ENCODE assay signal across 17 cellular contexts in genomic region chrX:49656554-49656953, GRCh38. TPM values are rescaled to one million over a fixed set of nuclear protein-coding genes. Genes with fewer than 3 reads are reported as not detected.
"Had no signal": no experiment of that assay in that cellular context is flagged by ENCODE, and none has a peak within 500 bp of the region (broad histone marks: within the 10 kb centered on the region; RNA-seq: fewer than 3 reads in every experiment).

No MANE protein-coding gene starts in this region.

- H3K36me3 Mint-ChIP-seq: stimulated activated effector memory CD8-positive, alpha-beta T cell treated with anti-CD3 and anti-CD28 coated beads, Interleukin-12 subunit alpha, Interleukin-12 subunit beta, amount 100 ng/mL, for 72 hours had no signal

- ATAC-seq: activated CD4-positive, alpha-beta T cell treated with anti-CD3 and anti-CD28 coated beads for 36 hours; activated CD8-positive, alpha-beta T cell treated with anti-CD3 and anti-CD28 coated beads for 36 hours; lower lobe of right lung; right cardiac atrium; stimulated activated effector memory CD8-positive, alpha-beta T cell treated with anti-CD3 and anti-CD28 coated beads, Interleukin-12 subunit alpha, Interleukin-12 subunit beta, amount 100 ng/mL, for 72 hours had no signal

- H3K9me3 Mint-ChIP-seq: activated CD8-positive, alpha-beta T cell treated with anti-CD3 and anti-CD28 coated beads for 36 hours; stimulated activated effector memory CD8-positive, alpha-beta T cell treated with anti-CD3 and anti-CD28 coated beads, Interleukin-12 subunit alpha, Interleukin-12 subunit beta, amount 100 ng/mL, for 72 hours had no signal

- H3K4me3 ChIP-seq: cardiac muscle cell, esophagus squamous epithelium, lower lobe of right lung, smooth muscle cell, tibial nerve had no signal

- H3K27me3 ChIP-seq: cardiac muscle cell, esophagus squamous epithelium had no signal

- H3K9me3 ChIP-seq: esophagus squamous epithelium, lower lobe of right lung, tibial nerve had no signal

- H3K4me2 ChIP-seq: smooth muscle cell had no signal

- H3K4me1 Mint-ChIP-seq: activated CD4-positive, alpha-beta T cell treated with anti-CD3 and anti-CD28 coated beads for 36 hours; stimulated activated effector memory CD8-positive, alpha-beta T cell treated with anti-CD3 and anti-CD28 coated beads, Interleukin-12 subunit alpha, Interleukin-12 subunit beta, amount 100 ng/mL, for 72 hours had no signal

- DNase-seq: activated CD4-positive, alpha-beta T cell treated with anti-CD3 and anti-CD28 coated beads for 36 hours; activated CD8-positive, alpha-beta memory T cell treated with anti-CD3 and anti-CD28 coated beads, Interleukin-2, amount 50 U/mL, for 4 hours; activated CD8-positive, alpha-beta T cell treated with anti-CD3 and anti-CD28 coated beads for 36 hours; activated naive CD4-positive, alpha-beta T cell treated with Interleukin-2 at 50 U/mL for 16 hours; esophagus squamous epithelium; foreskin fibroblast; glutamatergic neuron; lower lobe of right lung; midbrain; right cardiac atrium had no signal

- H3K4me3 Mint-ChIP-seq: activated CD4-positive, alpha-beta T cell treated with anti-CD3 and anti-CD28 coated beads for 36 hours; activated CD8-positive, alpha-beta T cell treated with anti-CD3 and anti-CD28 coated beads for 36 hours; stimulated activated effector memory CD8-positive, alpha-beta T cell treated with anti-CD3 and anti-CD28 coated beads, Interleukin-12 subunit alpha, Interleukin-12 subunit beta, amount 100 ng/mL, for 72 hours had no signal

- H3K27ac ChIP-seq: cardiac muscle cell, esophagus squamous epithelium, lower lobe of right lung, tibial nerve, VCaP had no signal

- H3K4me1 ChIP-seq: esophagus squamous epithelium, lower lobe of right lung, tibial nerve had no signal

- H3K36me3 ChIP-seq: cardiac muscle cell, esophagus squamous epithelium, lower lobe of right lung, tibial nerve had no signal

- H3K27me3 Mint-ChIP-seq: activated CD4-positive, alpha-beta T cell treated with anti-CD3 and anti-CD28 coated beads for 36 hours; activated CD8-positive, alpha-beta T cell treated with anti-CD3 and anti-CD28 coated beads for 36 hours; progenitor cell of endocrine pancreas had no signal

- H3K27ac Mint-ChIP-seq: activated CD4-positive, alpha-beta T cell treated with anti-CD3 and anti-CD28 coated beads for 36 hours; activated CD8-positive, alpha-beta T cell treated with anti-CD3 and anti-CD28 coated beads for 36 hours; progenitor cell of endocrine pancreas; stimulated activated effector memory CD8-positive, alpha-beta T cell treated with anti-CD3 and anti-CD28 coated beads, Interleukin-12 subunit alpha, Interleukin-12 subunit beta, amount 100 ng/mL, for 72 hours had no signal

RNA-seq across cellular contexts. Expression of gene PAGE1, which starts 39.2 kb away (rescaled TPM):
- total RNA-seq: activated CD4-positive, alpha-beta T cell treated with anti-CD3 and anti-CD28 coated beads for 36 hours; activated CD8-positive, alpha-beta T cell treated with anti-CD3 and anti-CD28 coated beads for 36 hours; astrocyte; cardiac muscle cell; esophagus squamous epithelium; lower lobe of right lung; progenitor cell of endocrine pancreas; right cardiac atrium; smooth muscle cell; tibial nerve had no signal

RNA-seq across cellular contexts. Expression of gene GAGE1, which starts 57.7 kb away (rescaled TPM):
- total RNA-seq: activated CD4-positive, alpha-beta T cell treated with anti-CD3 and anti-CD28 coated beads for 36 hours; activated CD8-positive, alpha-beta T cell treated with anti-CD3 and anti-CD28 coated beads for 36 hours; astrocyte; cardiac muscle cell; esophagus squamous epithelium; lower lobe of right lung; progenitor cell of endocrine pancreas; right cardiac atrium; smooth muscle cell; tibial nerve had no signal
